ENCODE assay signal across 25 cellular contexts in genomic region chr5:11681796-11682195, GRCh38.
DNase-seq lines count a peak whose midpoint lies in the region; ATAC-seq, FAIRE-seq and TF ChIP-seq lines count a peak whose summit lies in the region.
"Had no signal": no experiment of that assay in that cellular context is flagged by ENCODE, and none has a peak within 500 bp of the region (broad histone marks: within the 10 kb centered on the region; RNA-seq: fewer than 3 reads in every experiment).

No MANE protein-coding gene starts in this region.

- FAIRE-seq in HepG2 (lab: Jason Lieb, UNC): no peak
- peak; percentile 35 for FAIRE-seq in urothelium cell line (lab: Jason Lieb, UNC)
- FAIRE-seq: A549, GM12878, GM12892, GM18507 had no signal

- no peaks in the 10 kb centered on the region for H3K9me3 ChIP-seq in HepG2 (ENCODE audit: low read length)
- no peaks in the 10 kb centered on the region for H3K9me3 ChIP-seq in right lobe of liver
- H3K9me3 ChIP-seq in neural cell (ENCODE audit: low read length): no peaks in the 10 kb centered on the region
- H3K9me3 ChIP-seq in Peyer's patch: no peaks in the 10 kb centered on the region
- H3K9me3 ChIP-seq: A549; BLaER1 treated with 17β-estradiol and CSF1 and Interleukin-3, amounts not matched to agents 10 nM and 100 nM had no signal

- POLR2A ChIA-PET in HepG2 (lab: Yijun Ruan, JAX): no interaction called here

- H3K27me3 ChIP-seq in HepG2 (ENCODE audit: control insufficient read depth in 1 of 2, insufficient read depth in 2 of 2, low read length in 2 of 2) (no peaks in the 10 kb centered on the region), right lobe of liver (no peaks in the 10 kb centered on the region), foreskin keratinocyte (no peaks in the 10 kb centered on the region), neural cell (ENCODE audit: insufficient read depth, low read depth, low read length) (no peaks in the 10 kb centered on the region), Peyer's patch (no peaks in the 10 kb centered on the region)
- H3K27me3 ChIP-seq: BLaER1 treated with 17β-estradiol and CSF1 and Interleukin-3, amounts not matched to agents 10 nM and 100 nM had no signal

- H3K79me2 ChIP-seq in HepG2 (ENCODE audit: insufficient read depth, low read length) (no peaks in the 10 kb centered on the region), neural cell (replicated peaks; ENCODE audit: insufficient read depth, low read length) (no peaks in the 10 kb centered on the region)

- H2AFZ ChIP-seq in HepG2 (ENCODE audit: low read length): no peak overlapping the region
- H2AFZ ChIP-seq in neural cell (ENCODE audit: low read depth, low read length): no peak overlapping the region

- TF ChIP-seq POLR2A in HepG2 (IDR thresholded peaks at IDR 0.05; ENCODE audit: insufficient read depth in 1 of 2, low read depth in 2 of 2, low read length in 2 of 2) (no peak), right lobe of liver (IDR thresholded peaks at IDR 0.05) (no peak), Peyer's patch (IDR thresholded peaks at IDR 0.05) (no peak)

- DNase-seq in HepG2 (ENCODE audit: low spot score): no peak
- DNase-seq in right lobe of liver: no peak
- peak; percentile 0 to 5 for DNase-seq in foreskin keratinocyte
- no peak for DNase-seq in urothelium cell line (ENCODE audit: low spot score)
- no peak for DNase-seq in NOMO-1 treated with dmso at 0.1 percent for 144 hours (lab: John Stamatoyannopoulos, UW; ENCODE audit: unreplicated experiment)
- DNase-seq in HUDEP-2 (lab: John Stamatoyannopoulos, UW; ENCODE audit: unreplicated experiment in 76 of 76): no peak
- no peak for DNase-seq in Peyer's patch
- DNase-seq: AML-193; CD4-positive, alpha-beta T cell; CD8-positive, alpha-beta T cell; DMS 273 treated with DMSO at 0.1 percent for 48 hours; DMS153; DMS53; DMS79; DND-41; EL; GDM1 had no signal

- TF ChIP-seq RAD21 in HepG2 (CRISPR knock-in tag; IDR thresholded peaks at IDR 0.05) (no peak), neural cell (conservative IDR thresholded peaks at IDR 0.05) (no peak)

- CTCF ChIA-PET in HepG2 (lab: Yijun Ruan, JAX; ENCODE audit: low intra/inter-chr PET ratio, low total read pairs): no interaction called here

- H3K4me2 ChIP-seq in HepG2 (ENCODE audit: low read depth, low read length): no peak overlapping the region
- no peak overlapping the region for H3K4me2 ChIP-seq in neural cell (ENCODE audit: low read length)
- H3K4me2 ChIP-seq: A549; BLaER1 treated with 17β-estradiol and CSF1 and Interleukin-3, amounts not matched to agents 10 nM and 100 nM had no signal

- H3K9ac ChIP-seq in HepG2 (ENCODE audit: insufficient read depth, low read depth, low read length): no peak overlapping the region
- H3K9ac ChIP-seq in neural cell (ENCODE audit: low read length): no peak overlapping the region
- H3K9ac ChIP-seq: BLaER1 treated with 17β-estradiol and CSF1 and Interleukin-3, amounts not matched to agents 10 nM and 100 nM had no signal

- 47% methylated on average over 4 of the region's 4 CpGs for WGBS in HepG2 (ENCODE audit: low lambda C conversion rate)
- 64% methylated on average over 4 of the region's 4 CpGs for WGBS in right lobe of liver (ENCODE audit: insufficient coverage, low coverage, low lambda C conversion rate, missing lambda C conversion rate)

- TF ChIP-seq CTCF in HepG2 (CRISPR knock-in tag; IDR thresholded peaks at IDR 0.05) (no peak), right lobe of liver (IDR thresholded peaks at IDR 0.05) (no peak), foreskin keratinocyte (conservative IDR thresholded peaks at IDR 0.05) (no peak), neural cell (IDR thresholded peaks at IDR 0.05; ENCODE audit: poor library complexity, severe bottlenecking) (no peak), Peyer's patch (IDR thresholded peaks at IDR 0.05) (no peak)

- ATAC-seq in HepG2 (no peak), right lobe of liver (no peak), foreskin keratinocyte (peak; percentile 59)
- ATAC-seq: A549; CD8-positive, alpha-beta T cell; GM12878 had no signal

- H3K27ac ChIP-seq in HepG2 (ENCODE audit: extremely low read length, insufficient read depth, low read length) (no peak overlapping the region), right lobe of liver (no peak overlapping the region), foreskin keratinocyte (no peak overlapping the region), neural cell (ENCODE audit: low read length) (no peak overlapping the region), Peyer's patch (no peak overlapping the region)
- H3K27ac ChIP-seq: 22Rv1; A549; BLaER1 treated with 17β-estradiol and CSF1 and Interleukin-3, amounts not matched to agents 10 nM and 100 nM; C4-2B had no signal

- no peaks in the 10 kb centered on the region for H3K36me3 ChIP-seq in HepG2 (replicated peaks in 1 of 2; ENCODE audit: control insufficient read depth in 1 of 2, insufficient read depth in 2 of 2, low read length in 2 of 2)
- H3K36me3 ChIP-seq in right lobe of liver: no peaks in the 10 kb centered on the region
- H3K36me3 ChIP-seq in neural cell (ENCODE audit: insufficient read depth, low read length): no peaks in the 10 kb centered on the region
- no peaks in the 10 kb centered on the region for H3K36me3 ChIP-seq in Peyer's patch
- H3K36me3 ChIP-seq: BLaER1 treated with 17β-estradiol and CSF1 and Interleukin-3, amounts not matched to agents 10 nM and 100 nM had no signal

- intact Hi-C loops in HepG2 (cut with micrococcal nuclease; ENCODE audit: unreplicated experiment) (no loop called here), right lobe of liver (cut with DNase I) (no loop called here)

- peaks cover 4% of the 10 kb centered on the region for H3F3A ChIP-seq in neural cell (ENCODE audit: insufficient read depth, low read length, poor library complexity, severe bottlenecking)

- no peaks in the 10 kb centered on the region for H3K9me2 ChIP-seq in neural cell (ENCODE audit: insufficient read depth, low read length)

- in situ Hi-C loops in HepG2 (cut with HindIII; ENCODE audit: extremely low pct_ligation_motif_present, low pct_unique_long_range_greater_than_20kb): no loop called here

- H3K4me1 ChIP-seq in HepG2 (ENCODE audit: insufficient read depth, low read length) (no peaks in the 10 kb centered on the region), right lobe of liver (no peaks in the 10 kb centered on the region), foreskin keratinocyte (no peaks in the 10 kb centered on the region), Peyer's patch (no peaks in the 10 kb centered on the region)
- H3K4me1 ChIP-seq: A549 had no signal

- no peaks in the 10 kb centered on the region for H4K20me1 ChIP-seq in HepG2 (ENCODE audit: insufficient read depth, low read length)
- H4K20me1 ChIP-seq in neural cell (ENCODE audit: insufficient read depth): no peaks in the 10 kb centered on the region
- H4K20me1 ChIP-seq: BLaER1 treated with 17β-estradiol and CSF1 and Interleukin-3, amounts not matched to agents 10 nM and 100 nM had no signal

- BruUV-seq in HepG2 (replicated peaks; lab: Mats Ljungman, UMichigan): no TSS peak

- H3K4me3 ChIP-seq in HepG2 (replicated peaks in 1 of 3; ENCODE audit: insufficient read depth in 1 of 3, low read depth in 2 of 3, low read length in 3 of 3) (no peak overlapping the region), right lobe of liver (no peak overlapping the region), neural cell (ENCODE audit: low read length) (no peak overlapping the region), Peyer's patch (no peak overlapping the region)
- H3K4me3 ChIP-seq: A549; BLaER1 treated with 17β-estradiol and CSF1 and Interleukin-3, amounts not matched to agents 10 nM and 100 nM; GM12878 had no signal

- TF ChIP-seq EP300 in HepG2 (IDR thresholded peaks at IDR 0.05; ENCODE audit: low read depth in 2 of 2, low read length in 2 of 2) (no peak), HepG2 (CRISPR knock-in tag; IDR thresholded peaks at IDR 0.05; ENCODE audit: borderline replicate concordance) (no peak), neural cell (conservative IDR thresholded peaks at IDR 0.05; ENCODE audit: poor library complexity, severe bottlenecking) (peak; percentile 79)

TF ChIP-seq in HepG2, 621 proteins besides CTCF, POLR2A, EP300 and RAD21:
- TF ChIP-seq ZNF543 (CRISPR knock-in tag; IDR thresholded peaks at IDR 0.05) (no peak), MNT (IDR thresholded peaks at IDR 0.05) (peak; percentile 80)

TF ChIP-seq in neural cell, 6 proteins besides CTCF, POLR2A, EP300 and RAD21:
- TF ChIP-seq MXI1 (conservative IDR thresholded peaks at IDR 0.05; ENCODE audit: poor library complexity, severe bottlenecking) (no peak), EZH2 (IDR thresholded peaks at IDR 0.05; ENCODE audit: borderline replicate concordance, insufficient read depth, low read length, poor library complexity, severe bottlenecking) (no peak), REST (IDR thresholded peaks at IDR 0.05; ENCODE audit: borderline replicate concordance) (no peak), SMC3 (conservative IDR thresholded peaks at IDR 0.05; ENCODE audit: poor library complexity) (no peak), TAF1 (IDR thresholded peaks at IDR 0.05; ENCODE audit: low read depth) (no peak), POLR2AphosphoS5 (IDR thresholded peaks at IDR 0.05) (no peak)

Comparison
In these comparisons a context has a peak if more than half of its experiments do, and no peak if none do; other contexts are left out.
1. DNase-seq: peak in foreskin keratinocyte (2 of 2); none in HepG2 (single experiment), right lobe of liver (0 of 3), urothelium cell line (single experiment), NOMO-1 treated with dmso at 0.1 percent for 144 hours (single experiment), HUDEP-2 (0 of 76) and Peyer's patch (0 of 3).